Comparison of ENCODE assay signal across 1 cellular context in genomic region chr16:1945559-1946391, GRCh38.
TF ChIP-seq lines count a peak whose summit lies in the region.

No MANE protein-coding gene starts in this region.

TF ChIP-seq in HEK293, 187 proteins besides CTCF, POLR2A, EP300 and RAD21 (continued from another document):
- TF ChIP-seq, protein P1, sequence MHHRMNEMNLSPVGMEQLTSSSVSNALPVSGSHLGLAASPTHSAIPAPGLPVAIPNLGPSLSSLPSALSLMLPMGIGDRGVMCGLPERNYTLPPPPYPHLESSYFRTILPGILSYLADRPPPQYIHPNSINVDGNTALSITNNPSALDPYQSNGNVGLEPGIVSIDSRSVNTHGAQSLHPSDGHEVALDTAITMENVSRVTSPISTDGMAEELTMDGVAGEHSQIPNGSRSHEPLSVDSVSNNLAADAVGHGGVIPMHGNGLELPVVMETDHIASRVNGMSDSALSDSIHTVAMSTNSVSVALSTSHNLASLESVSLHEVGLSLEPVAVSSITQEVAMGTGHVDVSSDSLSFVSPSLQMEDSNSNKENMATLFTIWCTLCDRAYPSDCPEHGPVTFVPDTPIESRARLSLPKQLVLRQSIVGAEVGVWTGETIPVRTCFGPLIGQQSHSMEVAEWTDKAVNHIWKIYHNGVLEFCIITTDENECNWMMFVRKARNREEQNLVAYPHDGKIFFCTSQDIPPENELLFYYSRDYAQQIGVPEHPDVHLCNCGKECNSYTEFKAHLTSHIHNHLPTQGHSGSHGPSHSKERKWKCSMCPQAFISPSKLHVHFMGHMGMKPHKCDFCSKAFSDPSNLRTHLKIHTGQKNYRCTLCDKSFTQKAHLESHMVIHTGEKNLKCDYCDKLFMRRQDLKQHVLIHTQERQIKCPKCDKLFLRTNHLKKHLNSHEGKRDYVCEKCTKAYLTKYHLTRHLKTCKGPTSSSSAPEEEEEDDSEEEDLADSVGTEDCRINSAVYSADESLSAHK (tag by site-specific recombination; IDR thresholded peaks at IDR 0.05): no peak
- TF ChIP-seq EGR2 (tag by site-specific recombination; IDR thresholded peaks at IDR 0.05; ENCODE audit: low read depth) (0 out of 2 replicates have a peak, but pooled peaks have one; percentile 27), ZNF423 (tag by site-specific recombination; IDR thresholded peaks at IDR 0.05) (no peak)
